Comparison of ENCODE assay signal across 19 cellular contexts in genomic region chr15:65146438-65146837, GRCh38. TPM values are rescaled to one million over a fixed set of nuclear protein-coding genes. Genes with fewer than 3 reads are reported as not detected.
DNase-seq lines count a peak whose midpoint lies in the region; ATAC-seq and TF ChIP-seq lines count a peak whose summit lies in the region.
"Had no signal": no experiment of that assay in that cellular context is flagged by ENCODE, and none has a peak within 500 bp of the region (broad histone marks: within the 10 kb centered on the region; RNA-seq: fewer than 3 reads in every experiment).

No MANE protein-coding gene starts in this region.

- no peaks in the 10 kb centered on the region for H3K4me1 Mint-ChIP-seq in activated naive CD8-positive, alpha-beta T cell (ENCODE audit: low read depth)
- no peaks in the 10 kb centered on the region for H3K4me1 Mint-ChIP-seq in activated naive CD8-positive, alpha-beta T cell treated with anti-CD3 and anti-CD28 coated beads for 36 hours
- no peaks in the 10 kb centered on the region for H3K4me1 Mint-ChIP-seq in immature natural killer cell

- H3K4me3 ChIP-seq in PC-9: no peak overlapping the region
- H3K4me3 ChIP-seq: A549; BLaER1 treated with 17β-estradiol and CSF1 and Interleukin-3, amounts not matched to agents 10 nM and 100 nM had no signal

- H4K20me1 ChIP-seq in PC-9 (ENCODE audit: insufficient read depth): no peaks in the 10 kb centered on the region

- 0 out of 2 replicates have a peak, but pooled peaks cover 3% of the 10 kb centered on the region for H3F3A ChIP-seq in PC-9 (ENCODE audit: insufficient read depth, low read depth)

- no peak overlapping the region for H3K27ac ChIP-seq in PC-9
- H3K27ac ChIP-seq: A549; BLaER1 treated with 17β-estradiol and CSF1 and Interleukin-3, amounts not matched to agents 10 nM and 100 nM had no signal

- H3K27me3 ChIP-seq in PC-9 (ENCODE audit: insufficient read depth, low read depth): no peaks in the 10 kb centered on the region
- H3K27me3 ChIP-seq: BLaER1 treated with 17β-estradiol and CSF1 and Interleukin-3, amounts not matched to agents 10 nM and 100 nM had no signal

- intact Hi-C loops in PC-9 (cut with micrococcal nuclease; ENCODE audit: unreplicated experiment): no loop called here

- DNase-seq in activated naive CD8-positive, alpha-beta T cell treated with anti-CD3 and anti-CD28 coated beads for 36 hours: no peak
- no peak for DNase-seq in PC-9
- DNase-seq in immature natural killer cell: no peak
- no peak for DNase-seq in GF-D8 (lab: John Stamatoyannopoulos, UW)
- DNase-seq: AML-193; CD4-positive, alpha-beta T cell; H7; KG1; MM.1S; NCI-H2029; NCI-H2227 treated with DMSO at 0.1 percent for 48 hours; NCI-H526 treated with DMSO at 0.1 percent for 48 hours; Right ventricle myocardium superior; RPMI8226 had no signal

- ATAC-seq in GM21786 (IDR thresholded peaks at IDR 0.05; ENCODE audit: unreplicated experiment) (no peak), GM18907 (IDR thresholded peaks at IDR 0.05; ENCODE audit: unreplicated experiment) (no peak)
- ATAC-seq: A549 had no signal

- H3K9me2 ChIP-seq in PC-9 (ENCODE audit: insufficient read depth): no peaks in the 10 kb centered on the region

- BruUV-seq in PC-9 (replicated peaks; lab: Mats Ljungman, UMichigan): TSS peak; percentile 19

- H3K9me3 Mint-ChIP-seq in activated naive CD8-positive, alpha-beta T cell (ENCODE audit: low read depth): no peaks in the 10 kb centered on the region
- H3K9me3 Mint-ChIP-seq in activated naive CD8-positive, alpha-beta T cell treated with anti-CD3 and anti-CD28 coated beads for 36 hours: no peaks in the 10 kb centered on the region
- H3K9me3 Mint-ChIP-seq in immature natural killer cell: no peaks in the 10 kb centered on the region
- H3K9me3 Mint-ChIP-seq: CD4-positive, alpha-beta T cell had no signal

- 0 out of 2 replicates have a peak, but pooled peaks cover 5% of the 10 kb centered on the region for H3K36me3 ChIP-seq in PC-9 (ENCODE audit: low read depth)

- no peak overlapping the region for H3K4me2 ChIP-seq in PC-9
- H3K4me2 ChIP-seq: A549; BLaER1 treated with 17β-estradiol and CSF1 and Interleukin-3, amounts not matched to agents 10 nM and 100 nM had no signal

- peak overlapping the region; percentile 25 for H3K27ac Mint-ChIP-seq in activated naive CD8-positive, alpha-beta T cell
- H3K27ac Mint-ChIP-seq in activated naive CD8-positive, alpha-beta T cell treated with anti-CD3 and anti-CD28 coated beads for 36 hours: no peak overlapping the region
- H3K27ac Mint-ChIP-seq in immature natural killer cell: peak overlapping the region in 5 of 6 donors; percentile 3 to 69 (median 38)
- H3K27ac Mint-ChIP-seq: CD4-positive, alpha-beta T cell had no signal

- H3K36me3 Mint-ChIP-seq in activated naive CD8-positive, alpha-beta T cell: peaks cover 2% of the 10 kb centered on the region
- H3K36me3 Mint-ChIP-seq in activated naive CD8-positive, alpha-beta T cell treated with anti-CD3 and anti-CD28 coated beads for 36 hours: peaks cover 7% of the 10 kb centered on the region
- H3K36me3 Mint-ChIP-seq in immature natural killer cell: peaks cover 0 to 4% (median 2%) of the 10 kb centered on the region in 3 donors

- CTCF ChIA-PET in PC-9 (lab: Charles Lee): no interaction called here

- POLR2A ChIA-PET in PC-9 (lab: Charles Lee; ENCODE audit: unreplicated experiment): no interaction called here

- H3K79me2 ChIP-seq in PC-9 (ENCODE audit: low read depth): no peaks in the 10 kb centered on the region

- H3K9me3 ChIP-seq in PC-9 (ENCODE audit: insufficient read depth, low read depth): no peaks in the 10 kb centered on the region
- H3K9me3 ChIP-seq: A549; BLaER1 treated with 17β-estradiol and CSF1 and Interleukin-3, amounts not matched to agents 10 nM and 100 nM had no signal

- no peak for TF ChIP-seq CTCF in PC-9 (conservative IDR thresholded peaks at IDR 0.05)

- no peak overlapping the region for H3K4me3 Mint-ChIP-seq in activated naive CD8-positive, alpha-beta T cell
- no peak overlapping the region for H3K4me3 Mint-ChIP-seq in activated naive CD8-positive, alpha-beta T cell treated with anti-CD3 and anti-CD28 coated beads for 36 hours
- no peak overlapping the region for H3K4me3 Mint-ChIP-seq in immature natural killer cell
- H3K4me3 Mint-ChIP-seq: CD4-positive, alpha-beta T cell had no signal

- H3K4me1 ChIP-seq in PC-9 (replicated peaks; ENCODE audit: insufficient read depth): no peaks in the 10 kb centered on the region
- H3K4me1 ChIP-seq: A549; BLaER1 treated with 17β-estradiol and CSF1 and Interleukin-3, amounts not matched to agents 10 nM and 100 nM had no signal

- no peak overlapping the region for H2AFZ ChIP-seq in PC-9

- no peaks in the 10 kb centered on the region for H3K27me3 Mint-ChIP-seq in activated naive CD8-positive, alpha-beta T cell
- H3K27me3 Mint-ChIP-seq in activated naive CD8-positive, alpha-beta T cell treated with anti-CD3 and anti-CD28 coated beads for 36 hours: no peaks in the 10 kb centered on the region
- H3K27me3 Mint-ChIP-seq in immature natural killer cell (ENCODE audit: low read depth in 3 of 3): peaks cover 0 to 1% (median 0%) of the 10 kb centered on the region in 3 donors
- H3K27me3 Mint-ChIP-seq: CD4-positive, alpha-beta T cell had no signal

RNA-seq across cellular contexts. Expression of gene PDCD7, which starts 12.8 kb away (rescaled TPM):
- total RNA-seq in activated naive CD8-positive, alpha-beta T cell treated with anti-CD3 and anti-CD28 coated beads for 36 hours: 10 to 100 TPM; 33.1 to 34.3 TPM
- 29.1 and 31.4 TPM in 2 replicates for total RNA-seq in PC-9 (2021)
- polyA plus RNA-seq in immature natural killer cell: 10 to 100 TPM in 2 of 3 donors, 1 to 10 TPM in 1; 8.9 to 14.7 (median 14.4) TPM

RNA-seq across cellular contexts. Expression of gene UBAP1L, which starts 31.4 kb away (rescaled TPM):
- 1 to 10 TPM; 2.2 to 2.7 TPM for total RNA-seq in activated naive CD8-positive, alpha-beta T cell treated with anti-CD3 and anti-CD28 coated beads for 36 hours
- 2.5 and 3.1 TPM in 2 replicates for total RNA-seq in PC-9 (2021)
- polyA plus RNA-seq in immature natural killer cell: under 1 TPM; 0.26 to 0.53 (median 0.43) TPM

RNA-seq across cellular contexts. Expression of gene CLPX, which starts 38.7 kb away (rescaled TPM):
- total RNA-seq in activated naive CD8-positive, alpha-beta T cell treated with anti-CD3 and anti-CD28 coated beads for 36 hours: 10 to 100 TPM; 70.6 to 74.9 TPM
- total RNA-seq in PC-9 (2021): 41.0 and 44.1 TPM in 2 replicates
- polyA plus RNA-seq in immature natural killer cell: 10 to 100 TPM; 18.5 to 36.0 (median 23.4) TPM
